ENCODE assay signal across 26 cellular contexts in genomic region chr1:80961464-80962190, GRCh38.
DNase-seq lines count a peak whose midpoint lies in the region; ATAC-seq and TF ChIP-seq lines count a peak whose summit lies in the region.
"Had no signal": no experiment of that assay in that cellular context is flagged by ENCODE, and none has a peak within 500 bp of the region (broad histone marks: within the 10 kb centered on the region; RNA-seq: fewer than 3 reads in every experiment).

No MANE protein-coding gene starts in this region.

- no peak overlapping the region; the same call in 1 of the 2 replicates for H2AFZ ChIP-seq in GM23338
- peak overlapping the region; percentile 39 for H2AFZ ChIP-seq in MM.1S (ENCODE audit: low read length)

- no peak overlapping the region for H3K4me3 Mint-ChIP-seq in GM23338
- no peak overlapping the region for H3K4me3 Mint-ChIP-seq in activated naive CD8-positive, alpha-beta T cell treated with anti-CD3 and anti-CD28 coated beads, Interleukin-2, amount 50 U/mL, for 24 hours
- H3K4me3 Mint-ChIP-seq: activated CD4-positive, alpha-beta T cell treated with anti-CD3 and anti-CD28 coated beads, Interleukin-2, amount 10 ng/mL, durations not matched to agents 24 days and 14 days; activated CD8-positive, alpha-beta memory T cell treated with anti-CD3 and anti-CD28 coated beads, Interleukin-2, amount 10 ng/mL, durations not matched to agents 7 days and 5 days; activated naive CD4-positive, alpha-beta T cell treated with anti-CD3 and anti-CD28 coated beads, Interleukin-2, amount 50 U/mL, for 24 hours; activated T-helper 1 cell treated with anti-CD3 and anti-CD28 coated beads, Interleukin-12 subunit alpha, Interleukin-12 subunit beta, Interleukin-2, Interleukin-4 antibody, amounts not matched to agents 30 ng/mL and 10 ng/mL and 1 ng/mL, durations not matched to agents 14 hours and 24 hours and 36 hours; CD4-positive, alpha-beta memory T cell; central memory CD8-positive, alpha-beta T cell; T-helper 17 cell had no signal

- no peaks in the 10 kb centered on the region for H3K36me3 Mint-ChIP-seq in GM23338 (ENCODE audit: low read depth)
- H3K36me3 Mint-ChIP-seq in activated naive CD8-positive, alpha-beta T cell treated with anti-CD3 and anti-CD28 coated beads, Interleukin-2, amount 50 U/mL, for 24 hours (ENCODE audit: low read depth), result no peaks in the 10 kb centered on the region
- H3K36me3 Mint-ChIP-seq: activated CD8-positive, alpha-beta memory T cell treated with anti-CD3 and anti-CD28 coated beads, Interleukin-2, amount 10 ng/mL, durations not matched to agents 7 days and 5 days; activated naive CD4-positive, alpha-beta T cell treated with anti-CD3 and anti-CD28 coated beads, Interleukin-2, amount 50 U/mL, for 24 hours; CD4-positive, alpha-beta memory T cell had no signal

- intact Hi-C loops in left lung (cut with DNase I), result no loop called here

- H3K27ac ChIP-seq in GM23338 (ENCODE audit: low read depth) (no peak overlapping the region), MM.1S (ENCODE audit: low read length) (peak overlapping the region; percentile 37; the same call in 1 of the 2 replicates), RWPE2 (ENCODE audit: poor library complexity, severe bottlenecking) (no peak overlapping the region), left lung (no peak overlapping the region)
- H3K27ac ChIP-seq: ascending aorta, neutrophil, SJCRH30, testis, vagina had no signal

- H3K9me3 Mint-ChIP-seq in GM23338, result no peaks in the 10 kb centered on the region
- H3K9me3 Mint-ChIP-seq in activated naive CD8-positive, alpha-beta T cell treated with anti-CD3 and anti-CD28 coated beads, Interleukin-2, amount 50 U/mL, for 24 hours, result peaks cover 22% of the 10 kb centered on the region
- H3K9me3 Mint-ChIP-seq: activated CD4-positive, alpha-beta T cell treated with anti-CD3 and anti-CD28 coated beads, Interleukin-2, amount 10 ng/mL, durations not matched to agents 24 days and 14 days; activated naive CD4-positive, alpha-beta T cell treated with anti-CD3 and anti-CD28 coated beads, Interleukin-2, amount 50 U/mL, for 24 hours; activated T-helper 1 cell treated with anti-CD3 and anti-CD28 coated beads, Interleukin-12 subunit alpha, Interleukin-12 subunit beta, Interleukin-2, Interleukin-4 antibody, amounts not matched to agents 30 ng/mL and 10 ng/mL and 1 ng/mL, durations not matched to agents 14 hours and 24 hours and 36 hours had no signal

- H4K20me1 ChIP-seq in GM23338 (replicated peaks; ENCODE audit: insufficient read depth) (no peaks in the 10 kb centered on the region), MM.1S (ENCODE audit: insufficient read depth, low read length) (no peaks in the 10 kb centered on the region)

- no peak for DNase-seq in GM23338 (ENCODE audit: low spot score)
- peak; percentile 75 for DNase-seq in MM.1S
- no peak for DNase-seq in RWPE2 (ENCODE audit: low spot score)
- no peak for DNase-seq in left lung
- DNase-seq in activated naive CD8-positive, alpha-beta T cell treated with anti-CD3 and anti-CD28 coated beads, Interleukin-2, amount 50 U/mL, for 24 hours, result no peak
- no peak for DNase-seq in activated CD8-positive, alpha-beta memory T cell treated with anti-CD3 and anti-CD28 coated beads for 24 hours
- DNase-seq in RPMI8226, result no peak
- DNase-seq: activated CD4-positive, alpha-beta T cell treated with anti-CD3 and anti-CD28 coated beads, Interleukin-2, amount 10 ng/mL, durations not matched to agents 24 days and 14 days; activated CD8-positive, alpha-beta memory T cell treated with anti-CD3 and anti-CD28 coated beads, Interleukin-2, amount 10 ng/mL, durations not matched to agents 7 days and 5 days; CD4-positive, alpha-beta memory T cell; foreskin melanocyte; hypothalamus; NCI-H1048; NCI-H2171 treated with DMSO at 0.1 percent for 48 hours; NCI-H774; PC-3; stimulated activated naive CD4-positive, alpha-beta T cell; T-helper 17 cell; testis had no signal

- no peak for TF ChIP-seq CTCF in GM23338 (conservative IDR thresholded peaks at IDR 0.05; ENCODE audit: low read depth in 2 of 2)
- no peak for TF ChIP-seq CTCF in MM.1S (IDR thresholded peaks at IDR 0.05; ENCODE audit: low read length)
- TF ChIP-seq CTCF in RWPE2 (IDR thresholded peaks at IDR 0.05; ENCODE audit: poor library complexity, severe bottlenecking), result no peak
- TF ChIP-seq CTCF in left lung (IDR thresholded peaks at IDR 0.05), result no peak

- H3K79me2 ChIP-seq in GM23338 (replicated peaks; ENCODE audit: insufficient read depth) (no peaks in the 10 kb centered on the region), MM.1S (ENCODE audit: low read length) (no peaks in the 10 kb centered on the region)

- H3K4me1 Mint-ChIP-seq in GM23338, result peaks cover 3% of the 10 kb centered on the region; the same call in 1 of the 3 replicates
- no peaks in the 10 kb centered on the region for H3K4me1 Mint-ChIP-seq in activated naive CD8-positive, alpha-beta T cell treated with anti-CD3 and anti-CD28 coated beads, Interleukin-2, amount 50 U/mL, for 24 hours
- H3K4me1 Mint-ChIP-seq: activated CD4-positive, alpha-beta T cell treated with anti-CD3 and anti-CD28 coated beads, Interleukin-2, amount 10 ng/mL, durations not matched to agents 24 days and 14 days; activated CD8-positive, alpha-beta memory T cell treated with anti-CD3 and anti-CD28 coated beads, Interleukin-2, amount 10 ng/mL, durations not matched to agents 7 days and 5 days; activated naive CD4-positive, alpha-beta T cell treated with anti-CD3 and anti-CD28 coated beads, Interleukin-2, amount 50 U/mL, for 24 hours; CD4-positive, alpha-beta memory T cell; central memory CD8-positive, alpha-beta T cell; T-helper 17 cell had no signal

- H3K9ac ChIP-seq in MM.1S (ENCODE audit: low read length), result peak overlapping the region; percentile 8; the same call in 1 of the 2 replicates

- H3K27me3 Mint-ChIP-seq in GM23338 (ENCODE audit: insufficient read depth, low read depth, poor library complexity), result no peaks in the 10 kb centered on the region
- H3K27me3 Mint-ChIP-seq in activated naive CD8-positive, alpha-beta T cell treated with anti-CD3 and anti-CD28 coated beads, Interleukin-2, amount 50 U/mL, for 24 hours, result no peaks in the 10 kb centered on the region
- H3K27me3 Mint-ChIP-seq: activated CD4-positive, alpha-beta T cell treated with anti-CD3 and anti-CD28 coated beads, Interleukin-2, amount 10 ng/mL, durations not matched to agents 24 days and 14 days; activated CD8-positive, alpha-beta memory T cell treated with anti-CD3 and anti-CD28 coated beads, Interleukin-2, amount 10 ng/mL, durations not matched to agents 7 days and 5 days; activated naive CD4-positive, alpha-beta T cell treated with anti-CD3 and anti-CD28 coated beads, Interleukin-2, amount 50 U/mL, for 24 hours; CD4-positive, alpha-beta memory T cell; central memory CD8-positive, alpha-beta T cell; T-helper 17 cell had no signal

- H3K9me3 ChIP-seq in MM.1S (replicated peaks; ENCODE audit: insufficient read depth, low read length), result no peaks in the 10 kb centered on the region
- no peaks in the 10 kb centered on the region for H3K9me3 ChIP-seq in RWPE2 (ENCODE audit: severe bottlenecking)
- H3K9me3 ChIP-seq in left lung, result no peaks in the 10 kb centered on the region
- H3K9me3 ChIP-seq: ascending aorta, neutrophil, SJCRH30, testis, vagina had no signal

- no peaks in the 10 kb centered on the region for H3K4me1 ChIP-seq in GM23338 (ENCODE audit: insufficient read depth)
- H3K4me1 ChIP-seq in MM.1S (ENCODE audit: low read length), result peaks cover 12% of the 10 kb centered on the region; the same call in 1 of the 2 replicates
- H3K4me1 ChIP-seq in RWPE2 (ENCODE audit: insufficient read depth, poor library complexity, severe bottlenecking), result no peaks in the 10 kb centered on the region
- H3K4me1 ChIP-seq in left lung, result no peaks in the 10 kb centered on the region
- H3K4me1 ChIP-seq: ascending aorta, SJCRH30, testis, vagina had no signal

- H3K27ac Mint-ChIP-seq in GM23338, result no peak overlapping the region
- no peak overlapping the region for H3K27ac Mint-ChIP-seq in activated naive CD8-positive, alpha-beta T cell treated with anti-CD3 and anti-CD28 coated beads, Interleukin-2, amount 50 U/mL, for 24 hours
- H3K27ac Mint-ChIP-seq: activated CD4-positive, alpha-beta T cell treated with anti-CD3 and anti-CD28 coated beads, Interleukin-2, amount 10 ng/mL, durations not matched to agents 24 days and 14 days; activated CD8-positive, alpha-beta memory T cell treated with anti-CD3 and anti-CD28 coated beads, Interleukin-2, amount 10 ng/mL, durations not matched to agents 7 days and 5 days; activated naive CD4-positive, alpha-beta T cell treated with anti-CD3 and anti-CD28 coated beads, Interleukin-2, amount 50 U/mL, for 24 hours; activated T-helper 1 cell treated with anti-CD3 and anti-CD28 coated beads, Interleukin-12 subunit alpha, Interleukin-12 subunit beta, Interleukin-2, Interleukin-4 antibody, amounts not matched to agents 30 ng/mL and 10 ng/mL and 1 ng/mL, durations not matched to agents 14 hours and 24 hours and 36 hours; CD4-positive, alpha-beta memory T cell; T-helper 17 cell had no signal

- H3K4me3 ChIP-seq in GM23338 (no peak overlapping the region), MM.1S (ENCODE audit: low read length) (peak overlapping the region; percentile 41), RWPE2 (ENCODE audit: severe bottlenecking) (no peak overlapping the region), left lung (no peak overlapping the region)
- H3K4me3 ChIP-seq: ascending aorta, SJCRH30, testis, vagina had no signal

- H3K4me2 ChIP-seq in GM23338 (no peak overlapping the region), MM.1S (ENCODE audit: low read depth, low read length) (peak overlapping the region; percentile 56)

- H3K27me3 ChIP-seq in GM23338 (ENCODE audit: insufficient read depth) (no peaks in the 10 kb centered on the region), MM.1S (replicated peaks; ENCODE audit: insufficient read depth, low read length) (no peaks in the 10 kb centered on the region), RWPE2 (ENCODE audit: insufficient read depth, poor library complexity, severe bottlenecking) (no peaks in the 10 kb centered on the region), left lung (no peaks in the 10 kb centered on the region)
- H3K27me3 ChIP-seq: ascending aorta, neutrophil, SJCRH30, testis, vagina had no signal

- H3K36me3 ChIP-seq in GM23338 (ENCODE audit: insufficient read depth), result no peaks in the 10 kb centered on the region
- no peaks in the 10 kb centered on the region for H3K36me3 ChIP-seq in MM.1S (replicated peaks; ENCODE audit: insufficient read depth, low read length)
- no peaks in the 10 kb centered on the region for H3K36me3 ChIP-seq in RWPE2 (ENCODE audit: low read depth)
- no peaks in the 10 kb centered on the region for H3K36me3 ChIP-seq in left lung
- H3K36me3 ChIP-seq: ascending aorta, neutrophil, SJCRH30, vagina had no signal

- H3K9me2 ChIP-seq in GM23338 (ENCODE audit: insufficient read depth) (no peaks in the 10 kb centered on the region; the same call in 1 of the 2 replicates), MM.1S (replicated peaks; ENCODE audit: insufficient read depth, low read length) (no peaks in the 10 kb centered on the region)

- no peaks in the 10 kb centered on the region for H3F3A ChIP-seq in GM23338 (replicated peaks; ENCODE audit: low read depth)
- H3F3A ChIP-seq in MM.1S (ENCODE audit: insufficient read depth, low read length), result 0 out of 2 replicates have a peak, but pooled peaks cover 10% of the 10 kb centered on the region

- ATAC-seq in GM23338 (peak; percentile 30; the same call in 1 of the 3 replicates), RWPE2 (ENCODE audit: low read depth) (peak; percentile 83), left lung (peak; percentile 49)
- no peak for ATAC-seq in activated naive CD8-positive, alpha-beta T cell treated with anti-CD3 and anti-CD28 coated beads, Interleukin-2, amount 50 U/mL, for 24 hours
- ATAC-seq: activated CD8-positive, alpha-beta memory T cell treated with anti-CD3 and anti-CD28 coated beads, Interleukin-2, amount 10 ng/mL, durations not matched to agents 7 days and 5 days; PC-3; T-helper 17 cell had no signal
